ENCODE assay signal across 16 cellular contexts in the genomic region with DNA sequence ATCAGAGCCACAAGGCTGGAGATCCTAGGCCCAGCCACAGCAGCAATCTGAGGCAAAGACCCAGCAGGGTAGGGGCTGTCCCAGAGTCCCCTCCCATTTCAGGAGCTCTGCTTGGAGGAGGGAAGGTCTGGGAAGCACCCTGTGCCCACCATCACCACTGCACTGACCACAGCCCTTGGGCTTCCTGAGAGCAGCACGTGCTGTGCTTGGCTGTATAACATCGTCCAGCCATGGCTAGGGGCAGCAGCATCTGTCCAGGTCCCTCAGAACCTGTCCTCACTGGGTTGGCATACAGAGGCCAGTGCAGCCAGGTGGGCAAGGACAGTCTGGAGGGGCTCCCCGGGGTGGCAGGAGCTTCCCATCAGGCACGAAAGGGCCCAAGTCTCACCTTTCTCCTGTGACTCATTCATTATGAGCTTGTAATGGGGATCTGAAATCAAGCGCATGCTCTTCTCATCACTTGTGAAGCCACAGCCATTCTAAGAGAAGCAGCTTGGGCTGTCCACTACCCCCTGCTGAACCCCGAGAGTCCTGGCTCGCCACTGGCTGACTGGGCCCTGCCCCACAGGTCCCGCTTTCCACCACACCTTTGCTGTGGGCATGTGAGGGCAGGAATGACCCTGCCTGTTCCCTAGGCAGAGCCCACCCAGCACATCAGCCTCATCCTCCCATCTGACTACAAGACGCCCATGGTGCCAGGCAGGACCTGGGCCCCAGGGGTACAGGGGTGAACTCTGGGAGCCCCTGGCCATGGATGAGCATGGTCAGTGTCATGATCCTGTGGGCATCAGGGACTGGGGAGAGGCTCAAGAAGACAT.
A peak's percentile ranks its signal among the peaks of the same experiment; 100 is the strongest.
DNase-seq lines count a peak whose midpoint lies in the region; ATAC-seq and TF ChIP-seq lines count a peak whose summit lies in the region.
"Had no signal": no experiment of that assay in that cellular context is flagged by ENCODE, and none has a peak within 500 bp of the region (broad histone marks: within the 10 kb centered on the region; RNA-seq: fewer than 3 reads in every experiment).

No MANE protein-coding gene starts in this region.

- no peak for TF ChIP-seq RAD21 in IMR-90 (IDR thresholded peaks at IDR 0.05; ENCODE audit: low read length)

- peaks cover 6% of the 10 kb centered on the region for H3K27me3 Mint-ChIP-seq in CD4-positive, CD25-positive, alpha-beta regulatory T cell
- H3K27me3 Mint-ChIP-seq in brain (peaks cover 9% of the 10 kb centered on the region), natural killer cell (ENCODE audit: low read depth in 2 of 2) (no peaks in the 10 kb centered on the region)

- CTCF ChIA-PET in IMR-90 (lab: Yijun Ruan, JAX) = no interaction called here

- H3K36me3 ChIP-seq in CD4-positive, CD25-positive, alpha-beta regulatory T cell (ENCODE audit: control insufficient read depth, insufficient read depth, low read length) = peaks cover 14% of the 10 kb centered on the region
- H3K36me3 ChIP-seq in IMR-90 (ENCODE audit: control insufficient read depth, insufficient read depth, low read length) = peaks cover 23% of the 10 kb centered on the region
- H3K36me3 ChIP-seq in stomach = peaks cover 21 to 28% (median 27%) of the 10 kb centered on the region in 4 donors

- TF ChIP-seq CTCF in IMR-90 (conservative IDR thresholded peaks at IDR 0.05; ENCODE audit: low read depth, low read length) = no peak
- no peak for TF ChIP-seq CTCF in brain (conservative IDR thresholded peaks at IDR 0.05)
- TF ChIP-seq CTCF in natural killer cell (IDR thresholded peaks at IDR 0.05) = no peak
- TF ChIP-seq CTCF in stomach (IDR thresholded peaks at IDR 0.05) = no peak

- no peak overlapping the region for H4K5ac ChIP-seq in IMR-90 (ENCODE audit: low read depth, low read length)

- H2BK15ac ChIP-seq in IMR-90 (ENCODE audit: low read depth, low read length) = no peak overlapping the region

- H2AK5ac ChIP-seq in IMR-90 (ENCODE audit: low read depth, low read length) = no peak overlapping the region

- H2BK20ac ChIP-seq in IMR-90 (ENCODE audit: low read depth, low read length) = no peak overlapping the region

- H3K4me1 Mint-ChIP-seq in CD4-positive, CD25-positive, alpha-beta regulatory T cell = peaks cover 0 to 9% (median 2%) of the 10 kb centered on the region in 4 donors
- no peaks in the 10 kb centered on the region for H3K4me1 Mint-ChIP-seq in brain
- H3K4me1 Mint-ChIP-seq in natural killer cell = peaks cover 6% of the 10 kb centered on the region in 2 donors
- H3K4me1 Mint-ChIP-seq: CD14-positive monocyte had no signal

- no peak overlapping the region for H4K91ac ChIP-seq in IMR-90 (ENCODE audit: insufficient read depth, low read depth, low read length)

- H3K4me3 ChIP-seq in CD4-positive, CD25-positive, alpha-beta regulatory T cell (ENCODE audit: low read depth, low read length) = no peak overlapping the region
- H3K4me3 ChIP-seq in IMR-90 (ENCODE audit: insufficient read depth, low read depth, low read length) (no peak overlapping the region), stomach (no peak overlapping the region)
- H3K4me3 ChIP-seq: Peyer's patch had no signal

- H3K27ac ChIP-seq in CD4-positive, CD25-positive, alpha-beta regulatory T cell (ENCODE audit: insufficient read depth, low read length, poor library complexity, severe bottlenecking) = no peak overlapping the region
- H3K27ac ChIP-seq in IMR-90 (ENCODE audit: insufficient read depth, low read length) (no peak overlapping the region), stomach (no peak overlapping the region)
- H3K27ac ChIP-seq: KMS-11, Peyer's patch had no signal

- dilution Hi-C loops in IMR-90 (cut with HindIII; ENCODE audit: low sequenced_read_pairs, unreplicated experiment) = no loop called here

- peaks cover 3% of the 10 kb centered on the region; the same call in 1 of the 2 replicates for H4K20me1 ChIP-seq in IMR-90 (ENCODE audit: insufficient read depth, low read length)

- no peak overlapping the region for H2BK5ac ChIP-seq in IMR-90 (ENCODE audit: low read depth, low read length, poor library complexity, severe bottlenecking)

- H3K23ac ChIP-seq in IMR-90 (ENCODE audit: low read depth, low read length) = no peak overlapping the region

- no peak overlapping the region for H3K18ac ChIP-seq in IMR-90 (ENCODE audit: low read depth, low read length)

- H2AFZ ChIP-seq in IMR-90 (replicated peaks; ENCODE audit: low read length, poor library complexity) = no peak overlapping the region

- H3K9me3 Mint-ChIP-seq in CD4-positive, CD25-positive, alpha-beta regulatory T cell = no peaks in the 10 kb centered on the region
- no peaks in the 10 kb centered on the region for H3K9me3 Mint-ChIP-seq in brain
- no peaks in the 10 kb centered on the region for H3K9me3 Mint-ChIP-seq in natural killer cell
- H3K9me3 Mint-ChIP-seq: CD14-positive monocyte had no signal

- H4K8ac ChIP-seq in IMR-90 (ENCODE audit: low read depth in 2 of 2, low read length in 2 of 2) = no peak overlapping the region

- no peak for TF ChIP-seq EP300 in stomach (IDR thresholded peaks at IDR 0.05)

- no peaks in the 10 kb centered on the region for H3K79me1 ChIP-seq in IMR-90 (ENCODE audit: low read depth in 1 of 2, low read length in 2 of 2)

- H3K9ac ChIP-seq in IMR-90 (ENCODE audit: low read depth, low read length) = no peak overlapping the region
- H3K9ac ChIP-seq: KMS-11 had no signal

- H3K27me3 ChIP-seq in CD4-positive, CD25-positive, alpha-beta regulatory T cell (ENCODE audit: control insufficient read depth, insufficient read depth, low read length) = no peaks in the 10 kb centered on the region
- H3K27me3 ChIP-seq in IMR-90 (ENCODE audit: control insufficient read depth, insufficient read depth, low read length) = no peaks in the 10 kb centered on the region
- no peaks in the 10 kb centered on the region for H3K27me3 ChIP-seq in stomach
- H3K27me3 ChIP-seq: Peyer's patch had no signal

- no peak overlapping the region for H3K4me3 Mint-ChIP-seq in CD4-positive, CD25-positive, alpha-beta regulatory T cell
- no peak overlapping the region for H3K4me3 Mint-ChIP-seq in brain
- H3K4me3 Mint-ChIP-seq in natural killer cell = no peak overlapping the region

- no peaks in the 10 kb centered on the region for H3K36me3 Mint-ChIP-seq in CD4-positive, CD25-positive, alpha-beta regulatory T cell
- H3K36me3 Mint-ChIP-seq in brain = no peaks in the 10 kb centered on the region
- H3K36me3 Mint-ChIP-seq in natural killer cell = no peaks in the 10 kb centered on the region

- no peak overlapping the region for H2BK120ac ChIP-seq in IMR-90 (ENCODE audit: low read depth, low read length)

- POLR2A ChIA-PET in IMR-90 (lab: Charles Lee; ENCODE audit: unreplicated experiment) = no interaction called here

- H3K4me1 ChIP-seq in CD4-positive, CD25-positive, alpha-beta regulatory T cell (ENCODE audit: control insufficient read depth, insufficient read depth, low read length, poor library complexity, severe bottlenecking) = no peaks in the 10 kb centered on the region
- H3K4me1 ChIP-seq in IMR-90 (ENCODE audit: control insufficient read depth, insufficient read depth, low read length) (no peaks in the 10 kb centered on the region; the same call in 1 of the 2 replicates), stomach (no peaks in the 10 kb centered on the region)
- H3K4me1 ChIP-seq: Peyer's patch had no signal

- ATAC-seq in CD4-positive, CD25-positive, alpha-beta regulatory T cell (ENCODE audit: low read depth in 2 of 2) = no peak
- ATAC-seq in IMR-90 (ENCODE audit: low read depth) (no peak), natural killer cell (peak in 2 of 3 donors; percentile 14 to 31), HG02798 (IDR thresholded peaks at IDR 0.05; ENCODE audit: poor library complexity, unreplicated experiment) (no peak), HG02571 (IDR thresholded peaks at IDR 0.05; ENCODE audit: unreplicated experiment) (no peak)

- no peak overlapping the region for H3K56ac ChIP-seq in IMR-90 (ENCODE audit: extremely low read depth, insufficient read depth, low read length)

- BruUV-seq in IMR-90 (replicated peaks; lab: Mats Ljungman, UMichigan) = no TSS peak

- 88% methylated on average over 3 of the region's 9 CpGs; no CpG with 5 or more reads in 1 of the 2 experiments for WGBS in IMR-90 (ENCODE audit: extremely low coverage in 2 of 2, insufficient read length in 1 of 2), 2 experiments
- WGBS in stomach, 5 donors = 84 to 89% (median 87%) methylated on average over 7 to 9 of the region's 9 CpGs

- intact Hi-C loops in IMR-90 (cut with micrococcal nuclease) = no loop called here
- intact Hi-C loops in natural killer cell (cut with micrococcal nuclease) = no loop called here
- intact Hi-C loops in stomach (cut with DNase I; ENCODE audit: low total_unique reads) = no loop called here

- peak overlapping the region; percentile 50 for H2AK9ac ChIP-seq in IMR-90 (replicated peaks; ENCODE audit: low read depth, low read length, poor library complexity)

- H3K14ac ChIP-seq in IMR-90 (replicated peaks; ENCODE audit: low read depth, low read length) = no peak overlapping the region

- peak overlapping the region in 2 of 3 donors; percentile 11 to 83 for H3K27ac Mint-ChIP-seq in CD4-positive, CD25-positive, alpha-beta regulatory T cell
- H3K27ac Mint-ChIP-seq in brain = peak overlapping the region in 3 of 5 experiments; percentile 27 to 67 (median 51)
- peak overlapping the region; percentile 36 to 54 for H3K27ac Mint-ChIP-seq in natural killer cell
- H3K27ac Mint-ChIP-seq: CD14-positive monocyte had no signal

- no peak for DNase-seq in CD4-positive, CD25-positive, alpha-beta regulatory T cell
- no peak for DNase-seq in IMR-90
- DNase-seq in natural killer cell = no peak
- DNase-seq in stomach = no peak
- DNase-seq in activated CD8-positive, alpha-beta memory T cell treated with anti-CD3 and anti-CD28 coated beads, Interleukin-2, amount 50 U/mL, for 48 hours = no peak
- DNase-seq: DMS79, HCEC 1CT, NCI-H1048, NCI-H510A treated with DMSO at 0.1 percent for 48 hours, SHP77 had no signal

- H3K4ac ChIP-seq in IMR-90 (ENCODE audit: low read depth, low read length) = no peak overlapping the region

- no peaks in the 10 kb centered on the region for H3K9me1 ChIP-seq in IMR-90 (ENCODE audit: insufficient read depth, low read length)

- in situ Hi-C loops in IMR-90 (cut with MboI; ENCODE audit: low sequenced_read_pairs) = no loop called here

- no peak overlapping the region for H3K4me2 ChIP-seq in IMR-90 (ENCODE audit: low read depth, low read length)
- H3K4me2 ChIP-seq: KMS-11 had no signal

- no peaks in the 10 kb centered on the region for H3K9me3 ChIP-seq in CD4-positive, CD25-positive, alpha-beta regulatory T cell (ENCODE audit: control insufficient read depth in 2 of 2, low read length in 2 of 2)
- H3K9me3 ChIP-seq in IMR-90 (ENCODE audit: control insufficient read depth, insufficient read depth, low read length) = no peaks in the 10 kb centered on the region
- no peaks in the 10 kb centered on the region for H3K9me3 ChIP-seq in stomach
- H3K9me3 ChIP-seq: Peyer's patch had no signal

- TF ChIP-seq POLR2A in IMR-90 (IDR thresholded peaks at IDR 0.05; ENCODE audit: low read depth, low read length) (no peak), stomach (IDR thresholded peaks at IDR 0.05) (no peak)

TF ChIP-seq in IMR-90, 13 proteins besides CTCF, POLR2A, EP300 and RAD21 (continues in another document):
- no peak for TF ChIP-seq MXI1 (IDR thresholded peaks at IDR 0.05; ENCODE audit: borderline replicate concordance, low read depth, low read length)
- TF ChIP-seq CEBPB (IDR thresholded peaks at IDR 0.05; ENCODE audit: low read depth, low read length) = no peak
- no peak for TF ChIP-seq SMC3 (IDR thresholded peaks at IDR 0.05; ENCODE audit: low read depth, low read length)
- TF ChIP-seq MAFK (IDR thresholded peaks at IDR 0.05; ENCODE audit: low read depth, low read length) = no peak

Comparison
In these comparisons a context has a peak if more than half of its experiments do, and no peak if none do; other contexts are left out.
1. ATAC-seq: peak in natural killer cell (2 of 3); none in CD4-positive, CD25-positive, alpha-beta regulatory T cell (0 of 2), IMR-90 (single experiment), HG02798 (single experiment) and HG02571 (single experiment).
2. Peak in every context shown above with its lines, with median percentiles within 50 percentile points of each other: H3K27ac Mint-ChIP-seq.